ENCODE assay signal across 8 cellular contexts in the genomic region with DNA sequence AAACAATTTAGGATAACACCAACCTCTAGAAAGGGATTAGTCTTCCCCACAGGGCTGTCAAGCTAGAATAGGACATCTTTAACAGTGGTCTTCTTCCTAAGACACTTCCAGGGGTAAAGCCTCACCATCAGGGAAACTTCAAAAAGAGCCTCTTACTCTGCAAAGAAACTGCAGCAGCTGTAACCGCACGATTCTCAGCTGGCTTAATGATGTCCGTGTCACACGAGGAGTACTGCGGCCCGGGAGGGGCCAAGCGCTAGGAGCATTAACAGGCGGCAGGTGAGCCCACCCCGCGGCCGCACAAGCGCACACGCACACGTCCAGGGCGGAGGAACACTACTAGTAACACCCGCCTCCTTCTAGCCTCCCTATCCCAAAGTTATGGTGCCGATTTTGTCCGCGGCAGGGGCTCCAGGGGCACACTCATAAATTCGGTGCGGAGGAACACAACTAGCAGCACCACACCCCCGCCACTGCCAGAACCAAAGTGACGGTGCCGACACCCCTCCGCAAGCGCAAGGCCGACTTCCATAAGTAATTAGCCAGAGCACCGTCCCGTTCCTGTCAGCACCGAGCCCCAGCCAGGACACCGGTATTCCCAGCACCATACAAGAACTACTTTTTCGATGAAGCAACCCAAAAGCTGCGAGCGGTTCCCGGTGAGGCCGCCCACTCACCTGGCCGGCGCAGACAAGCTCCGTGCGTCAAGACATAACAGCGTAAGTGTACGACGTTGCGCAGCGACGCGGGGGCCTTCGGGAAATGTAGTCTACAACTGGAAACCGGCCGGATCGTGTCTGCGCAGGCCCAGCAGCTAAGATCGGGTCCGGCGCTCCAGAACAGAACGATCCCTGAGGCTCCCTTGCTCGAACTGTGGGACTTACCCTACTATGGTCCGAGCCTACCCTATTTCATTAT. TPM values are rescaled to one million over a fixed set of nuclear protein-coding genes. Genes with fewer than 3 reads are reported as not detected.
DNase-seq lines count a peak whose midpoint lies in the region; ATAC-seq and TF ChIP-seq lines count a peak whose summit lies in the region.

A gene (plus strand): TSS at position 813 of the 918 bp plus-strand sequence. CDS start 3,572 bp downstream, outside the sequence.
A gene (minus strand): TSS at position 729 of the 918 bp plus-strand sequence. CDS start 8,116 bp downstream, outside the sequence.

- H3K27ac ChIP-seq in SU-DHL-6 (ENCODE audit: low read depth, low read length) (peak within 1 kb of the TSS; percentile 57), ovary (peak within 1 kb of the TSS; percentile 75 to 89), thyroid gland (peak within 1 kb of the TSS; percentile 81 to 93 (median 92))

- TF ChIP-seq POLR2A in ovary (IDR thresholded peaks at IDR 0.05) (peak; percentile 63), thyroid gland (IDR thresholded peaks at IDR 0.05) (peak in 1 of 2 donors; percentile 90)

- H3K79me2 ChIP-seq in SU-DHL-6 (ENCODE audit: insufficient read depth, low read length) = peaks cover 8% of the 10 kb centered on the region; the same call in 1 of the 2 replicates

- 0 to 1% (median 0%) methylated on average over 58 of the region's 58 CpGs for WGBS in ovary, 3 donors
- 0 to 2% methylated on average over 30 to 39 of the region's 58 CpGs for WGBS in thyroid gland, 2 donors

- peak within 1 kb of the TSS; percentile 96 for H3K27ac Mint-ChIP-seq in HFFc6

- intact Hi-C loops in Right ventricle myocardium superior (cut with DNase I) (no loop called here), ovary (cut with DNase I) (no loop called here), thyroid gland (cut with DNase I) (no loop called here)

- H3K4me1 ChIP-seq in adipocyte (ENCODE audit: control insufficient read depth, insufficient read depth, low read length) (peaks cover 9% of the 10 kb centered on the region), ovary (ENCODE audit: insufficient read depth) (peaks cover 3% of the 10 kb centered on the region), thyroid gland (peaks cover 4 to 6% of the 10 kb centered on the region in 2 donors)

- H3K9me3 Mint-ChIP-seq in HFFc6 = peaks cover 15% of the 10 kb centered on the region

- H3K27me3 Mint-ChIP-seq in HFFc6 (ENCODE audit: insufficient read depth) = no peaks in the 10 kb centered on the region; the same call in 1 of the 2 replicates

- H3K4me2 ChIP-seq in SU-DHL-6 (ENCODE audit: low read depth, low read length, poor library complexity, severe bottlenecking) = peak within 1 kb of the TSS; percentile 82

- no peaks in the 10 kb centered on the region for H4K20me1 ChIP-seq in SU-DHL-6 (ENCODE audit: low read depth, low read length)

- TF ChIP-seq EP300 in ovary (IDR thresholded peaks at IDR 0.05) = peak; percentile 59

- H3K4me3 ChIP-seq in SU-DHL-6 (ENCODE audit: insufficient read depth, low read length, poor library complexity, severe bottlenecking) (peak within 1 kb of the TSS; percentile 83), adipocyte (ENCODE audit: low read length) (peak within 1 kb of the TSS; percentile 92), ovary (peak within 1 kb of the TSS; percentile 60), thyroid gland (replicated peaks in 1 of 3) (peak within 1 kb of the TSS; percentile 38 to 51 (median 50))

- no peaks in the 10 kb centered on the region for H3K9me2 ChIP-seq in SU-DHL-6 (replicated peaks; ENCODE audit: insufficient read depth, low read length)

- H3K36me3 ChIP-seq in SU-DHL-6 (ENCODE audit: low read length) = peaks cover 16% of the 10 kb centered on the region
- peaks cover under 1% of the 10 kb centered on the region for H3K36me3 ChIP-seq in adipocyte (ENCODE audit: control insufficient read depth, insufficient read depth, low read length, severe bottlenecking)
- no peaks in the 10 kb centered on the region for H3K36me3 ChIP-seq in ovary
- peaks cover 5 to 7% of the 10 kb centered on the region in 2 donors for H3K36me3 ChIP-seq in thyroid gland

- ATAC-seq in Right ventricle myocardium superior (ENCODE audit: poor library complexity) = peak; percentile 100

- DNase-seq in GM03348 (ENCODE audit: low spot score) = peak; percentile 94
- DNase-seq in HFFc6 = peak; percentile 89
- DNase-seq in NCI-H1092 (lab: John Stamatoyannopoulos, UW) = peak; percentile 86
- peak; percentile 98 for DNase-seq in adipocyte (ENCODE audit: low read depth)
- DNase-seq in Right ventricle myocardium superior = peak; percentile 97
- peak; percentile 93 to 96 (median 95) for DNase-seq in ovary
- peak; percentile 97 to 98 for DNase-seq in thyroid gland

- peak within 1 kb of the TSS; percentile 89 for H2AFZ ChIP-seq in SU-DHL-6 (ENCODE audit: low read depth, low read length, severe bottlenecking)

- peaks cover 18% of the 10 kb centered on the region for H3K4me1 Mint-ChIP-seq in HFFc6 (ENCODE audit: low read depth)

- peak within 1 kb of the TSS; percentile 70 for H3K9ac ChIP-seq in SU-DHL-6 (ENCODE audit: low read length)
- H3K9ac ChIP-seq in adipocyte (ENCODE audit: low read length) = peak within 1 kb of the TSS; percentile 84

- H3K9me3 ChIP-seq in SU-DHL-6 (ENCODE audit: insufficient read depth, low read length) (peaks cover 9% of the 10 kb centered on the region; the same call in 1 of the 2 replicates), adipocyte (ENCODE audit: control insufficient read depth, low read length) (no peaks in the 10 kb centered on the region), ovary (peaks cover 0 to 14% of the 10 kb centered on the region in 2 donors), thyroid gland (no peaks in the 10 kb centered on the region)

- peaks cover 12% of the 10 kb centered on the region for H3K36me3 Mint-ChIP-seq in HFFc6 (ENCODE audit: low read depth)

- H3K27me3 ChIP-seq in SU-DHL-6 (ENCODE audit: low read length) (no peaks in the 10 kb centered on the region), adipocyte (replicated peaks; ENCODE audit: control insufficient read depth, insufficient read depth, low read length) (no peaks in the 10 kb centered on the region), ovary (no peaks in the 10 kb centered on the region), thyroid gland (no peaks in the 10 kb centered on the region)

- no peak for TF ChIP-seq CTCF in HFFc6 (IDR thresholded peaks at IDR 0.05)
- no peak for TF ChIP-seq CTCF in SU-DHL-6 (IDR thresholded peaks at IDR 0.05; ENCODE audit: insufficient read depth, low read length, poor library complexity, severe bottlenecking)
- TF ChIP-seq CTCF in ovary (IDR thresholded peaks at IDR 0.05) = no peak
- TF ChIP-seq CTCF in thyroid gland (IDR thresholded peaks at IDR 0.05) = no peak

- H3K4me3 Mint-ChIP-seq in HFFc6 = peak within 1 kb of the TSS; percentile 96

- H3F3A ChIP-seq in SU-DHL-6 (ENCODE audit: insufficient read depth) = no peaks in the 10 kb centered on the region

RNA-seq across cellular contexts. Expression of the first gene that starts in this region (rescaled TPM):
- total RNA-seq in HFFc6 (2021; fragmentation: NEBNext Ultra II Directional; extraction: Animal tissue kit (Norgen Biotek cat#: 25700)) = under 1 TPM; 0.14 to 0.76 (median 0.35) TPM
- total RNA-seq in Right ventricle myocardium superior (7.9 TPM), ovary (10 to 100 TPM in 2 of 7 donors, 1 to 10 TPM in 5; 1.6 to 17.1 (median 8.8) TPM), thyroid gland (10 to 100 TPM in 2 of 4 donors, 1 to 10 TPM in 2; 9.6 to 30.7 (median 11.0) TPM)
- 1 to 10 TPM; 5.8 to 8.4 TPM for polyA plus RNA-seq in ovary

RNA-seq across cellular contexts. Expression of the second gene that starts in this region (rescaled TPM):
- total RNA-seq in HFFc6 (2021; fragmentation: NEBNext Ultra II Directional; extraction: Animal tissue kit (Norgen Biotek cat#: 25700)) = 1 to 10 TPM; 1.3 to 3.3 (median 2.1) TPM
- total RNA-seq in Right ventricle myocardium superior (2.4 TPM), ovary (10 to 100 TPM in 3 of 7 donors, 1 to 10 TPM in 4; 5.8 to 16.8 (median 9.4) TPM), thyroid gland (10 to 100 TPM in 3 of 4 donors, 1 to 10 TPM in 1; 8.7 to 19.3 (median 13.8) TPM)
- polyA plus RNA-seq in ovary = 1 to 10 TPM; 4.5 to 6.8 TPM

Comparison
In these comparisons a context has a peak if more than half of its experiments do, and no peak if none do; other contexts are left out.
1. Peak in every context shown above with its lines: DNase-seq, ATAC-seq, H3K4me3 ChIP-seq and H3K27ac ChIP-seq.